10 cellular contexts compared by ENCODE assay signal in the genomic region with DNA sequence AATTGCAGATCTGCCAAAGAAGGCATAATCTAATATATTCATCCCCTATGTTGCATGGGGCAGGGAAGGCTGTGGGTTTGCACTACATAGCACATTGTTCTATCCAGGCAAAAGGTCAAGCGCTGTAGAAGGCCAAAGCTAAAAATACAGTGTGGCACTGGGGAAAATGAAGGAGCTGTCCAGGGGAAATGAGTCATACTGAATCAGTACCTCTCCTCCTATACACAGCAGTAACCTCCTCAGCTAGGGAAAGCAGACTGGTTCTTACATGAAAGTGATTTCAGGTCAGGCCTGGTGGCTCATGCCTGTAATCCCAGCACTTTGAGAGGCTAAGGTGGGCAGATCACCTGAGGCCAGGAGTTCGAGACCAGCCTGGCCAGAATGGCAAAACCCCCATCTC. TPM values are rescaled to one million over a fixed set of nuclear protein-coding genes. Genes with fewer than 3 reads are reported as not detected.
DNase-seq lines count a peak whose midpoint lies in the region; ATAC-seq and TF ChIP-seq lines count a peak whose summit lies in the region.
"Had no signal": no experiment of that assay in that cellular context is flagged by ENCODE, and none has a peak within 500 bp of the region (broad histone marks: within the 10 kb centered on the region; RNA-seq: fewer than 3 reads in every experiment).

No MANE protein-coding gene starts in this region.

- H3K36me3 Mint-ChIP-seq in activated CD8-positive, alpha-beta T cell treated with anti-CD3 and anti-CD28 coated beads for 36 hours (ENCODE audit: low read depth): no peaks in the 10 kb centered on the region
- H3K36me3 Mint-ChIP-seq in activated CD8-positive, alpha-beta T cell treated with anti-CD3 and anti-CD28 coated beads, Interleukin-2, amount 10 ng/mL, durations not matched to agents 7 days and 5 days (ENCODE audit: low read depth): no peaks in the 10 kb centered on the region

- CTCF ChIA-PET in activated CD8-positive, alpha-beta T cell treated with anti-CD3 and anti-CD28 coated beads for 36 hours (lab: Charles Lee): no interaction called here
- CTCF ChIA-PET in activated CD8-positive, alpha-beta T cell treated with anti-CD3 and anti-CD28 coated beads, Interleukin-2, amount 10 ng/mL, durations not matched to agents 7 days and 5 days (lab: Charles Lee): no interaction called here

- TF ChIP-seq POLR2A in uterus (IDR thresholded peaks at IDR 0.05): no peak

- no peak for DNase-seq in activated CD8-positive, alpha-beta T cell treated with anti-CD3 and anti-CD28 coated beads for 36 hours
- no peak for DNase-seq in activated CD8-positive, alpha-beta T cell treated with anti-CD3 and anti-CD28 coated beads, Interleukin-2, amount 10 ng/mL, durations not matched to agents 7 days and 5 days
- peak; percentile 94 for DNase-seq in astrocyte of the spinal cord (ENCODE audit: low read depth, low spot score)
- DNase-seq in islet precursor cell: peak; percentile 88
- peak; percentile 31 to 53 for DNase-seq in uterus
- no peak for DNase-seq in NCI-H2029 treated with DMSO at 0.1 percent for 48 hours (lab: John Stamatoyannopoulos, UW)
- DNase-seq in HuH-7 (ENCODE audit: low spot score): no peak
- no peak for DNase-seq in NCI-H146 treated with DMSO at 0.1 percent for 48 hours (lab: John Stamatoyannopoulos, UW; ENCODE audit: unreplicated experiment)
- DNase-seq: endodermal cell had no signal

- in situ Hi-C loops in astrocyte of the spinal cord (cut with HindIII; ENCODE audit: low sequenced_read_pairs): no loop called here

- H3K4me1 Mint-ChIP-seq in activated CD8-positive, alpha-beta T cell treated with anti-CD3 and anti-CD28 coated beads for 36 hours (ENCODE audit: low read depth): no peaks in the 10 kb centered on the region
- no peaks in the 10 kb centered on the region for H3K4me1 Mint-ChIP-seq in activated CD8-positive, alpha-beta T cell treated with anti-CD3 and anti-CD28 coated beads, Interleukin-2, amount 10 ng/mL, durations not matched to agents 7 days and 5 days (ENCODE audit: low read depth)

- no peaks in the 10 kb centered on the region for H3K36me3 ChIP-seq in uterus

- H3K4me3 ChIP-seq in astrocyte of the spinal cord (ENCODE audit: low read depth, low read length) (no peak overlapping the region), uterus (no peak overlapping the region)

- no peaks in the 10 kb centered on the region for H3K9me3 Mint-ChIP-seq in activated CD8-positive, alpha-beta T cell treated with anti-CD3 and anti-CD28 coated beads for 36 hours
- no peaks in the 10 kb centered on the region for H3K9me3 Mint-ChIP-seq in activated CD8-positive, alpha-beta T cell treated with anti-CD3 and anti-CD28 coated beads, Interleukin-2, amount 10 ng/mL, durations not matched to agents 7 days and 5 days (ENCODE audit: insufficient read depth)

- no peak overlapping the region for H3K4me3 Mint-ChIP-seq in activated CD8-positive, alpha-beta T cell treated with anti-CD3 and anti-CD28 coated beads for 36 hours
- no peak overlapping the region for H3K4me3 Mint-ChIP-seq in activated CD8-positive, alpha-beta T cell treated with anti-CD3 and anti-CD28 coated beads, Interleukin-2, amount 10 ng/mL, durations not matched to agents 7 days and 5 days
- H3K4me3 Mint-ChIP-seq: endodermal cell had no signal

- no peaks in the 10 kb centered on the region for H3K9me3 ChIP-seq in uterus

- H3K27me3 Mint-ChIP-seq in activated CD8-positive, alpha-beta T cell treated with anti-CD3 and anti-CD28 coated beads for 36 hours: peaks cover 10% of the 10 kb centered on the region
- peaks cover 22% of the 10 kb centered on the region for H3K27me3 Mint-ChIP-seq in activated CD8-positive, alpha-beta T cell treated with anti-CD3 and anti-CD28 coated beads, Interleukin-2, amount 10 ng/mL, durations not matched to agents 7 days and 5 days (ENCODE audit: low read depth)

- no peaks in the 10 kb centered on the region for H3K27me3 ChIP-seq in uterus

- intact Hi-C loops in activated CD8-positive, alpha-beta T cell treated with anti-CD3 and anti-CD28 coated beads for 36 hours (cut with micrococcal nuclease): no loop called here
- intact Hi-C loops in uterus (cut with DNase I; ENCODE audit: low total_unique reads): no loop called here

- peak overlapping the region; percentile 43 to 51 for H3K27ac ChIP-seq in uterus
- H3K27ac ChIP-seq: C4-2B had no signal

- peak; percentile 47 for ATAC-seq in activated CD8-positive, alpha-beta T cell treated with anti-CD3 and anti-CD28 coated beads for 36 hours
- ATAC-seq in activated CD8-positive, alpha-beta T cell treated with anti-CD3 and anti-CD28 coated beads, Interleukin-2, amount 10 ng/mL, durations not matched to agents 7 days and 5 days: no peak

- POLR2A ChIA-PET in activated CD8-positive, alpha-beta T cell treated with anti-CD3 and anti-CD28 coated beads for 36 hours (lab: Charles Lee): no interaction called here
- POLR2A ChIA-PET in activated CD8-positive, alpha-beta T cell treated with anti-CD3 and anti-CD28 coated beads, Interleukin-2, amount 10 ng/mL, durations not matched to agents 7 days and 5 days (lab: Charles Lee): no interaction called here

- H3K27ac Mint-ChIP-seq in activated CD8-positive, alpha-beta T cell treated with anti-CD3 and anti-CD28 coated beads for 36 hours: no peak overlapping the region
- no peak overlapping the region for H3K27ac Mint-ChIP-seq in activated CD8-positive, alpha-beta T cell treated with anti-CD3 and anti-CD28 coated beads, Interleukin-2, amount 10 ng/mL, durations not matched to agents 7 days and 5 days
- H3K27ac Mint-ChIP-seq: endodermal cell had no signal

- TF ChIP-seq CTCF in activated CD8-positive, alpha-beta T cell treated with anti-CD3 and anti-CD28 coated beads for 36 hours (IDR thresholded peaks at IDR 0.05): no peak
- TF ChIP-seq CTCF in astrocyte of the spinal cord (IDR thresholded peaks at IDR 0.05; ENCODE audit: low read depth, low read length): no peak
- TF ChIP-seq CTCF in uterus (IDR thresholded peaks at IDR 0.05): no peak

- no peaks in the 10 kb centered on the region for H3K4me1 ChIP-seq in uterus

RNA-seq across cellular contexts. Expression of gene SLC25A4, which starts 31.0 kb away (rescaled TPM):
- 1 to 10 TPM; 8.5 to 8.7 TPM for total RNA-seq in activated CD8-positive, alpha-beta T cell treated with anti-CD3 and anti-CD28 coated beads for 36 hours
- 1 to 10 TPM; 3.3 to 4.8 TPM for total RNA-seq in activated CD8-positive, alpha-beta T cell treated with anti-CD3 and anti-CD28 coated beads, Interleukin-2, amount 10 ng/mL, durations not matched to agents 7 days and 5 days
- 10 to 100 TPM in 2 of 4 donors, 1 to 10 TPM in 2; 9.5 to 24.4 (median 14.4) TPM for total RNA-seq in uterus

Comparison
In these comparisons a context has a peak if more than half of its experiments do, and no peak if none do; other contexts are left out.
1. DNase-seq: peak in astrocyte of the spinal cord (single experiment), islet precursor cell (single experiment) and uterus (2 of 2); none in activated CD8-positive, alpha-beta T cell treated with anti-CD3 and anti-CD28 coated beads for 36 hours (single experiment), activated CD8-positive, alpha-beta T cell treated with anti-CD3 and anti-CD28 coated beads, Interleukin-2, amount 10 ng/mL, durations not matched to agents 7 days and 5 days (single experiment), NCI-H2029 treated with DMSO at 0.1 percent for 48 hours (single experiment), HuH-7 (single experiment) and NCI-H146 treated with DMSO at 0.1 percent for 48 hours (single experiment).